In the genomic region with DNA sequence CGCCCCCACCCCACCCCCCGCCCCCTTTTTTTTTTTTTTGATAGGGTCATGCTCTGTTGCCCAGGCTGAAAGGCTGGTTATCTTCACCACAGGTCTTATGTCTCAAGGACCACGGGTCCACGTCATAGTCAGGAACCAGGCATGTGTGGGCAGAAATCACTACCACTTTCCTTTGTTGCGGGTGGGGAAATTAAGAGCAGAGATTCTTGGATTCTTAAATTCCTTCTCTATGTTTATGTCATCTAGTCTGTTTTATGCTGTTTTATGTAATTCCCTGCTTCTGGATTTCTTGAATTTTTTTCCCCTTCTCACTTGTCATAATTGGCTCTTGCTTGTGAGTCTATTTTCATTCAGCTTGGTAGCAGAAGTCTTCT, we compare ENCODE assay signal across 21 cellular contexts. TPM values are rescaled to one million over a fixed set of nuclear protein-coding genes. Genes with fewer than 3 reads are reported as not detected.
A peak's percentile ranks its signal among the peaks of the same experiment; 100 is the strongest.
DNase-seq lines count a peak whose midpoint lies in the region; ATAC-seq, FAIRE-seq and TF ChIP-seq lines count a peak whose summit lies in the region.
"Had no signal": no experiment of that assay in that cellular context is flagged by ENCODE, and none has a peak within 500 bp of the region (broad histone marks: within the 10 kb centered on the region; RNA-seq: fewer than 3 reads in every experiment).

No MANE protein-coding gene starts in this region.

- peak overlapping the region; percentile 1 for H3K27ac Mint-ChIP-seq in activated CD4-positive, alpha-beta T cell treated with anti-CD3 and anti-CD28 coated beads for 36 hours
- peak overlapping the region in 5 of 9 donors; percentile 1 to 83 (median 41) for H3K27ac Mint-ChIP-seq in naive thymus-derived CD4-positive, alpha-beta T cell
- H3K27ac Mint-ChIP-seq: activated naive CD4-positive, alpha-beta T cell treated with anti-CD3 and anti-CD28 coated beads, Interleukin-2, amount 10 ng/mL, durations not matched to agents 7 days and 5 days; neural progenitor cell had no signal

- H3K27me3 Mint-ChIP-seq in activated CD4-positive, alpha-beta T cell treated with anti-CD3 and anti-CD28 coated beads for 36 hours: no peaks in the 10 kb centered on the region
- H3K27me3 Mint-ChIP-seq in naive thymus-derived CD4-positive, alpha-beta T cell: no peaks in the 10 kb centered on the region
- H3K27me3 Mint-ChIP-seq: activated naive CD4-positive, alpha-beta T cell treated with anti-CD3 and anti-CD28 coated beads, Interleukin-2, amount 10 ng/mL, durations not matched to agents 7 days and 5 days had no signal

- no peaks in the 10 kb centered on the region for H3K9me3 Mint-ChIP-seq in activated CD4-positive, alpha-beta T cell treated with anti-CD3 and anti-CD28 coated beads for 36 hours (ENCODE audit: low read depth)
- H3K9me3 Mint-ChIP-seq in naive thymus-derived CD4-positive, alpha-beta T cell: no peaks in the 10 kb centered on the region
- H3K9me3 Mint-ChIP-seq: activated naive CD4-positive, alpha-beta T cell treated with anti-CD3 and anti-CD28 coated beads, Interleukin-2, amount 10 ng/mL, durations not matched to agents 7 days and 5 days; neural progenitor cell had no signal

- in situ Hi-C loops in GM13977 (cut with MboI; ENCODE audit: low pct_unique_long_range_greater_than_20kb, low sequenced_read_pairs, unreplicated experiment) (no loop called here), GM12878 (cut with MboI) (no loop called here)

- H3K36me3 Mint-ChIP-seq in activated CD4-positive, alpha-beta T cell treated with anti-CD3 and anti-CD28 coated beads for 36 hours (ENCODE audit: low read depth): peaks cover 42% of the 10 kb centered on the region
- peaks cover 8 to 46% (median 25%) of the 10 kb centered on the region in 5 donors for H3K36me3 Mint-ChIP-seq in naive thymus-derived CD4-positive, alpha-beta T cell

- H3K36me3 ChIP-seq in GM12878 (ENCODE audit: control insufficient read depth in 2 of 2, insufficient read depth in 2 of 2, low read length in 1 of 2) (peaks cover 21 to 46% of the 10 kb centered on the region in 2 experiments), upper lobe of right lung (peaks cover 92% of the 10 kb centered on the region)
- peaks cover 17 to 65% (median 36%) of the 10 kb centered on the region in 3 experiments for H3K36me3 ChIP-seq in naive thymus-derived CD4-positive, alpha-beta T cell (ENCODE audit: control insufficient read depth in 2 of 3, insufficient read depth in 3 of 3, low read length in 3 of 3)
- H3K36me3 ChIP-seq: uterus had no signal

- 40% methylated on average over 5 of the region's 5 CpGs for WGBS in GM12878 (ENCODE audit: insufficient coverage, insufficient replicate concordance, low lambda C conversion rate, missing lambda C conversion rate)

- no peak overlapping the region for H3K9ac ChIP-seq in GM12878 (ENCODE audit: control insufficient read depth, insufficient read depth, low read length)
- H3K9ac ChIP-seq: neural progenitor cell had no signal

- DNase-seq in activated CD4-positive, alpha-beta T cell treated with anti-CD3 and anti-CD28 coated beads for 36 hours: no peak
- no peak for DNase-seq in activated CD4-positive, alpha-beta T cell treated with anti-CD3 and anti-CD28 coated beads, Interleukin-2, amount 50 U/mL, for 1 hour
- DNase-seq in GM13977 (ENCODE audit: low spot score): peak; percentile 24
- DNase-seq in GM12878 (ENCODE audit: low read depth, low spot score): no peak
- DNase-seq in naive thymus-derived CD4-positive, alpha-beta T cell: no peak
- DNase-seq in upper lobe of right lung: no peak
- no peak for DNase-seq in central memory CD4-positive, alpha-beta T cell
- DNase-seq: activated CD4-positive, alpha-beta T cell treated with anti-CD3 and anti-CD28 coated beads for 48 hours; activated naive CD4-positive, alpha-beta T cell treated with anti-CD3 and anti-CD28 coated beads, Interleukin-2, amount 10 ng/mL, durations not matched to agents 7 days and 5 days; activated T-cell treated with anti-CD3 and anti-CD28 coated beads, Interleukin-2, amount 50 U/mL, for 1 hour; EL; glutamatergic neuron; MM.1S; NCI-H1436 treated with DMSO at 0.1 percent for 48 hours; NCI-H748 treated with DMSO at 0.1 percent for 48 hours; Right ventricle myocardium superior; substantia nigra; uterus had no signal

- TF ChIP-seq CTCF in GM13977 (IDR thresholded peaks at IDR 0.05; ENCODE audit: extremely low read depth, insufficient read depth, missing control alignments) (no peak), GM12878 (IDR thresholded peaks at IDR 0.05 in 2 of 3, conservative IDR thresholded peaks at IDR 0.05 in 1 of 3; ENCODE audit: control insufficient read depth in 2 of 3, extremely low read depth in 1 of 3, insufficient read depth in 1 of 3, low read depth in 3 of 3, low read length in 3 of 3) (no peak), upper lobe of right lung (IDR thresholded peaks at IDR 0.05) (no peak)

- no peak overlapping the region for H3K4me3 Mint-ChIP-seq in activated CD4-positive, alpha-beta T cell treated with anti-CD3 and anti-CD28 coated beads for 36 hours
- H3K4me3 Mint-ChIP-seq in naive thymus-derived CD4-positive, alpha-beta T cell: no peak overlapping the region
- H3K4me3 Mint-ChIP-seq: activated naive CD4-positive, alpha-beta T cell treated with anti-CD3 and anti-CD28 coated beads, Interleukin-2, amount 10 ng/mL, durations not matched to agents 7 days and 5 days; neural progenitor cell had no signal

- POLR2A ChIA-PET in activated CD4-positive, alpha-beta T cell treated with anti-CD3 and anti-CD28 coated beads for 36 hours (lab: Charles Lee): no interaction called here
- POLR2A ChIA-PET in GM12878 (lab: Charles Lee): interaction anchor here (1.2 kb wide), 1 partner anchor 23 kb away, joined by 3 read pairs; no protein-coding TSS in a partner anchor
- POLR2A ChIA-PET in naive thymus-derived CD4-positive, alpha-beta T cell (lab: Charles Lee): interaction anchor here (1.4 kb wide), 1 partner anchor 120 kb away, joined by 3 read pairs; no protein-coding TSS in a partner anchor

- TF ChIP-seq POLR2A in GM12878 (IDR thresholded peaks at IDR 0.05; ENCODE audit: low read depth, low read length): no peak

- no TSS peak for BruUV-seq in GM12878 (replicated peaks; lab: Mats Ljungman, UMichigan)

- RAD21 ChIA-PET in GM12878 (lab: Charles Lee; ENCODE audit: unreplicated experiment): interaction anchor here (1.0 to 2.6 kb wide), 5 partner anchors 17 to 142 kb away, joined by 3 to 11 read pairs (median 4); no protein-coding TSS in a partner anchor

- no peaks in the 10 kb centered on the region; the same call in 1 of the 2 replicates for H4K20me1 ChIP-seq in GM12878 (ENCODE audit: control insufficient read depth, insufficient read depth)

- no peak overlapping the region for H2AFZ ChIP-seq in GM12878 (ENCODE audit: control insufficient read depth, low read depth, low read length)
- H2AFZ ChIP-seq: neural progenitor cell had no signal

- H3K4me3 ChIP-seq in GM12878: no peak overlapping the region
- H3K4me3 ChIP-seq in naive thymus-derived CD4-positive, alpha-beta T cell (ENCODE audit: low read length): no peak overlapping the region
- no peak overlapping the region for H3K4me3 ChIP-seq in upper lobe of right lung
- H3K4me3 ChIP-seq: neural progenitor cell, uterus had no signal

- intact Hi-C loops in activated CD4-positive, alpha-beta T cell treated with anti-CD3 and anti-CD28 coated beads for 36 hours (cut with DNase I, micrococcal nuclease): no loop called here
- intact Hi-C loops in GM12878 (cut with micrococcal nuclease; ENCODE audit: unreplicated experiment): no loop called here
- intact Hi-C loops in naive thymus-derived CD4-positive, alpha-beta T cell (cut with micrococcal nuclease): no loop called here
- intact Hi-C loops in upper lobe of right lung (cut with DNase I): no loop called here

- peaks cover 2% of the 10 kb centered on the region for H3K4me1 Mint-ChIP-seq in activated CD4-positive, alpha-beta T cell treated with anti-CD3 and anti-CD28 coated beads for 36 hours
- H3K4me1 Mint-ChIP-seq in naive thymus-derived CD4-positive, alpha-beta T cell: peaks cover 0 to 5% (median 0%) of the 10 kb centered on the region in 7 donors
- H3K4me1 Mint-ChIP-seq: activated naive CD4-positive, alpha-beta T cell treated with anti-CD3 and anti-CD28 coated beads, Interleukin-2, amount 10 ng/mL, durations not matched to agents 7 days and 5 days had no signal

- ATAC-seq in activated CD4-positive, alpha-beta T cell treated with anti-CD3 and anti-CD28 coated beads for 36 hours: no peak
- ATAC-seq in GM12878 (peak; percentile 85), upper lobe of right lung (no peak), HG03135 (IDR thresholded peaks at IDR 0.05; ENCODE audit: unreplicated experiment) (no peak)
- ATAC-seq in naive thymus-derived CD4-positive, alpha-beta T cell: no peak

- peaks cover 5% of the 10 kb centered on the region; the same call in 1 of the 2 replicates for H3K4me1 ChIP-seq in GM12878 (ENCODE audit: control insufficient read depth, insufficient read depth, low read length)
- no peaks in the 10 kb centered on the region for H3K4me1 ChIP-seq in naive thymus-derived CD4-positive, alpha-beta T cell (ENCODE audit: control insufficient read depth in 2 of 2, insufficient read depth in 2 of 2, low read length in 2 of 2)
- no peaks in the 10 kb centered on the region for H3K4me1 ChIP-seq in upper lobe of right lung
- H3K4me1 ChIP-seq: neural progenitor cell, uterus had no signal

- TF ChIP-seq RAD21 in GM12878 (IDR thresholded peaks at IDR 0.05; ENCODE audit: insufficient read depth, low read depth, low read length): no peak

- TF ChIP-seq EP300 in GM12878 (IDR thresholded peaks at IDR 0.05; ENCODE audit: borderline replicate concordance in 1 of 2, control insufficient read depth in 1 of 2, low read depth in 2 of 2, low read length in 2 of 2): 0 out of 4 replicates have a peak, but pooled peaks of 1 of the 2 experiments have one; percentile 32

- H3K27ac ChIP-seq in GM12878 (ENCODE audit: control insufficient read depth, insufficient read depth) (no peak overlapping the region), upper lobe of right lung (no peak overlapping the region)
- H3K27ac ChIP-seq in naive thymus-derived CD4-positive, alpha-beta T cell (ENCODE audit: low read depth, low read length): no peak overlapping the region
- H3K27ac ChIP-seq: neural progenitor cell, uterus had no signal

- SMC1A ChIA-PET in GM12878 (lab: Charles Lee; ENCODE audit: uncharacterized antibody, unreplicated experiment): interaction anchor here (1.0 to 1.9 kb wide), 8 partner anchors 8 to 228 kb away, joined by 3 to 13 read pairs (median 5); no protein-coding TSS in a partner anchor

- H3K79me2 ChIP-seq in GM12878 (ENCODE audit: control insufficient read depth, insufficient read depth, low read length): no peaks in the 10 kb centered on the region

- H3K27me3 ChIP-seq in GM12878 (replicated peaks in 1 of 2; ENCODE audit: control insufficient read depth in 2 of 2, insufficient read depth in 2 of 2, low read length in 1 of 2) (no peaks in the 10 kb centered on the region), upper lobe of right lung (no peaks in the 10 kb centered on the region)
- H3K27me3 ChIP-seq in naive thymus-derived CD4-positive, alpha-beta T cell (ENCODE audit: control insufficient read depth in 2 of 2, insufficient read depth in 2 of 2, low read length in 2 of 2): no peaks in the 10 kb centered on the region
- H3K27me3 ChIP-seq: neural progenitor cell, uterus had no signal

- no peak overlapping the region for H3K4me2 ChIP-seq in GM12878 (ENCODE audit: control insufficient read depth, insufficient read depth)
- H3K4me2 ChIP-seq: neural progenitor cell had no signal

- H3K9me3 ChIP-seq in GM12878 (replicated peaks; ENCODE audit: control insufficient read depth, insufficient read depth, low read length) (no peaks in the 10 kb centered on the region), upper lobe of right lung (no peaks in the 10 kb centered on the region)
- no peaks in the 10 kb centered on the region for H3K9me3 ChIP-seq in naive thymus-derived CD4-positive, alpha-beta T cell (ENCODE audit: control insufficient read depth in 2 of 3, low read length in 3 of 3)
- H3K9me3 ChIP-seq: uterus had no signal

- CTCF ChIA-PET in activated CD4-positive, alpha-beta T cell treated with anti-CD3 and anti-CD28 coated beads for 36 hours (lab: Charles Lee): interaction anchor here (0.9 to 1.1 kb wide), 3 partner anchors 121 to 228 kb away, joined by 3 to 4 read pairs (median 3); a partner anchor contains a TSS
- CTCF ChIA-PET in GM12878 (lab: Yijun Ruan, JAX): interaction anchor here (1.0 to 2.8 kb wide), 10 partner anchors 10 to 149 kb away, joined by 3 to 13 read pairs (median 6); no protein-coding TSS in a partner anchor
- CTCF ChIA-PET in naive thymus-derived CD4-positive, alpha-beta T cell (lab: Charles Lee): no interaction called here

- FAIRE-seq in GM12878 (lab: Jason Lieb, UNC): no peak
- FAIRE-seq: D721Med had no signal

RNA-seq across cellular contexts. Expression of a gene that starts 25.8 kb away (rescaled TPM):
- 100 to 1,000 TPM; 185 to 230 TPM for total RNA-seq in activated CD4-positive, alpha-beta T cell treated with anti-CD3 and anti-CD28 coated beads for 36 hours
- 292 and 309 TPM in 2 replicates for total RNA-seq in GM12878 (2013; cell fraction: nucleolus; rRNA removed)
- 48.4 and 55.4 TPM in 2 replicates for total RNA-seq in GM12878 (2014; rRNA removed)
- total RNA-seq in GM12878 (2014; rRNA removed; fragmentation: Illumina TruSeq; extraction: Trizol): 39.3 and 39.5 TPM in 2 replicates
- 78.6 and 85.4 TPM in 2 replicates for total RNA-seq in GM12878 (2021)
- polyA plus RNA-seq in GM12878 (2011; ENCODE audit: low read depth): 53.5 TPM
- polyA plus RNA-seq in GM12878 (2011; rRNA removed): 61.7 and 114 TPM in 2 replicates
- polyA plus RNA-seq in GM12878 (2011; cell fraction: cytosol; rRNA removed): 117 and 135 TPM in 2 replicates
- polyA plus RNA-seq in GM12878 (2011; cell fraction: nucleus; rRNA removed): 795 and 878 TPM in 2 replicates
- 67.5 and 102 TPM in 2 replicates for polyA plus RNA-seq in GM12878 (2012)
- 29.2 and 51.0 TPM in 2 replicates for polyA plus RNA-seq in GM12878 (2014; fragmentation: Illumina TruSeq; extraction: Trizol)
- 1 to 10 TPM; 2.6 to 3.0 TPM for polyA plus RNA-seq in GM12878 (2014; fragmentation: Nextera tagmentation; extraction: Ambion mirVana)
- polyA plus RNA-seq in GM12878 (2014; rRNA removed): 70.4 and 85.0 TPM in 2 replicates
- 10 to 100 TPM; 12.8 to 13.0 TPM for polyA plus RNA-seq in GM12878 (2016; fragmentation: Nextera tagmentation; extraction: Ambion mirVana)
- polyA minus RNA-seq in GM12878 (2011; rRNA and poly(A)+ RNA removed): 123 and 185 TPM in 2 replicates
- polyA minus RNA-seq in GM12878 (2011; cell fraction: cytosol; rRNA and poly(A)+ RNA removed): 60.8 and 65.4 TPM in 2 replicates
- polyA minus RNA-seq in GM12878 (2011; cell fraction: nucleus; rRNA and poly(A)+ RNA removed): 200 and 222 TPM in 2 replicates
- 100 to 1,000 TPM; 343 to 559 (median 418) TPM for total RNA-seq in naive thymus-derived CD4-positive, alpha-beta T cell
- polyA plus RNA-seq in naive thymus-derived CD4-positive, alpha-beta T cell: 100 to 1,000 TPM in 1 of 2 donors, 10 to 100 TPM in 1; 36.9 to 105 TPM
- total RNA-seq in upper lobe of right lung: 120 TPM
